Comparison of ENCODE assay signal across 10 cellular contexts in the genomic region with DNA sequence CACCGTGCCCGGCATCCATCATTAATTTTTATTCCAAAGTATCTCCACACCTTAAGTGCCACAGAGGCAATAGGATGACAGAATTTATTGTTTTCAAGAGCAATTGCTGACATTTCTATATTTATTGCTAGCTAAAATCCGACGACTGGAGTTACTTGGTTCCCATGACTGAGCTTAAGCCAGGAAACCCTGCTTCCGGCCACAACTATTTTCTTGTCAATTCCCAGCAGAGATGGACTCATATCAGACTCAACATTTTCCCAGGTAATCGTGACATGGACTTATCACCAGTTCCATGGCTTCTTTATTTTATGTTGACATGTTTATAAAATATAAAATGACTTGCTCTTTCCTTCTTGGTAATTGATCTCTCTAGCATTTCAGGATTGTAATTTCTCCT. TPM values are rescaled to one million over a fixed set of nuclear protein-coding genes. Genes with fewer than 3 reads are reported as not detected.
"Had no signal": no experiment of that assay in that cellular context is flagged by ENCODE, and none has a peak within 500 bp of the region (broad histone marks: within the 10 kb centered on the region; RNA-seq: fewer than 3 reads in every experiment).

No MANE protein-coding gene starts in this region.

- H3K4me1 ChIP-seq: HAP-1 had no signal

- H3K27ac Mint-ChIP-seq: HFFc6 had no signal

- H3K36me3 ChIP-seq: HAP-1 had no signal

- H3K9me3 Mint-ChIP-seq: HFFc6 had no signal

- DNase-seq: GM23248, GOT3, H7, HFFc6, IMR-90 had no signal

- H3K27ac ChIP-seq: GM23248, HL-60 had no signal

- ATAC-seq: HCT116, K562 had no signal

- H3K9me3 ChIP-seq: HAP-1 had no signal

- H3K9ac ChIP-seq: GM23248 had no signal

- H3K4me3 ChIP-seq: GM23248, HAP-1, K562 had no signal

RNA-seq across cellular contexts. Expression of a gene that starts 20.6 kb away (rescaled TPM):
- total RNA-seq: GM23248, H4, H7, HFFc6, IMR-90, K562 had no signal

RNA-seq across cellular contexts. Expression of a gene that starts 24.8 kb away (rescaled TPM):
- total RNA-seq: GM23248, H4, H7, HFFc6, IMR-90, K562 had no signal
